Comparison of ENCODE assay signal across 1 cellular context in the genomic region with DNA sequence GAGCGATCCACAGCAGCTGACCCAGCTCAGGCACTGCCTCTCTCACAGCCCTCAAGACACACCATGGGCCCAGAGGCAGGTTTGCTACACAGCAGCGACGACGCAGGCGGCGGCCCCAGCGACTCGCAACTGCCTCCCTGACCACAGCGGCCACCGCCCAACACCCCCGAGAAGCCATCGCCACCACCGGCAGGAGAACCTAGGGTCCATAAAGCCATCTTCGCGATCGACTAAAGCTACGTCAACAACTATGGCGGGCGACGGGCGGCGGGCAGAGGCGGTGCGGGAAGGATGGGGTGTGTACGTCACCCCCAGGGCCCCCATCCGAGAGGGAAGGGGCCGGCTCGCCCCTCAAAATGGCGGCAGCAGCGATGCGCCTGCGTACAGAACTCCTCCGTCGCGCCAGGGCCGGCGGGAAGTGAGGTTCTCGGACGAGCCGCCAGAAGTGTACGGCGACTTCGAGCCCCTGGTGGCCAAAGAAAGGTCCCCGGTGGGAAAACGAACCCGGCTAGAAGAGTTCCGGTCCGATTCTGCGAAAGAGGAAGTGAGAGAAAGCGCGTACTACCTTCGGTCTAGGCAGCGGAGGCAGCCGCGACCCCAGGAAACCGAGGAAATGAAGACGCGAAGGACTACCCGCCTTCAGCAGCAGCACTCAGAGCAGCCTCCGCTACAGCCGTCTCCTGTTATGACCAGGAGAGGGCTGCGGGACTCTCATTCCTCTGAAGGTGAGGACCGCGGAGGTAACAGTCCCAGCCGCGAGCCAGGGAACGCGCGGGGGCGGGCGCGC.
A peak's percentile ranks its signal among the peaks of the same experiment; 100 is the strongest.
TF ChIP-seq lines count a peak whose summit lies in the region.

A gene with protein sequence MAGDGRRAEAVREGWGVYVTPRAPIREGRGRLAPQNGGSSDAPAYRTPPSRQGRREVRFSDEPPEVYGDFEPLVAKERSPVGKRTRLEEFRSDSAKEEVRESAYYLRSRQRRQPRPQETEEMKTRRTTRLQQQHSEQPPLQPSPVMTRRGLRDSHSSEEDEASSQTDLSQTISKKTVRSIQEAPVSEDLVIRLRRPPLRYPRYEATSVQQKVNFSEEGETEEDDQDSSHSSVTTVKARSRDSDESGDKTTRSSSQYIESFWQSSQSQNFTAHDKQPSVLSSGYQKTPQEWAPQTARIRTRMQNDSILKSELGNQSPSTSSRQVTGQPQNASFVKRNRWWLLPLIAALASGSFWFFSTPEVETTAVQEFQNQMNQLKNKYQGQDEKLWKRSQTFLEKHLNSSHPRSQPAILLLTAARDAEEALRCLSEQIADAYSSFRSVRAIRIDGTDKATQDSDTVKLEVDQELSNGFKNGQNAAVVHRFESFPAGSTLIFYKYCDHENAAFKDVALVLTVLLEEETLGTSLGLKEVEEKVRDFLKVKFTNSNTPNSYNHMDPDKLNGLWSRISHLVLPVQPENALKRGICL (plus strand): TSS at position 33 of the 787 bp plus-strand sequence. CDS start 218 bp downstream, at position 251.

TF ChIP-seq in HepG2, 621 proteins besides CTCF, POLR2A, EP300 and RAD21 (continued from another document and continues in another):
- TF ChIP-seq, protein P1, sequence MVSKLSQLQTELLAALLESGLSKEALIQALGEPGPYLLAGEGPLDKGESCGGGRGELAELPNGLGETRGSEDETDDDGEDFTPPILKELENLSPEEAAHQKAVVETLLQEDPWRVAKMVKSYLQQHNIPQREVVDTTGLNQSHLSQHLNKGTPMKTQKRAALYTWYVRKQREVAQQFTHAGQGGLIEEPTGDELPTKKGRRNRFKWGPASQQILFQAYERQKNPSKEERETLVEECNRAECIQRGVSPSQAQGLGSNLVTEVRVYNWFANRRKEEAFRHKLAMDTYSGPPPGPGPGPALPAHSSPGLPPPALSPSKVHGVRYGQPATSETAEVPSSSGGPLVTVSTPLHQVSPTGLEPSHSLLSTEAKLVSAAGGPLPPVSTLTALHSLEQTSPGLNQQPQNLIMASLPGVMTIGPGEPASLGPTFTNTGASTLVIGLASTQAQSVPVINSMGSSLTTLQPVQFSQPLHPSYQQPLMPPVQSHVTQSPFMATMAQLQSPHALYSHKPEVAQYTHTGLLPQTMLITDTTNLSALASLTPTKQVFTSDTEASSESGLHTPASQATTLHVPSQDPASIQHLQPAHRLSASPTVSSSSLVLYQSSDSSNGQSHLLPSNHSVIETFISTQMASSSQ (IDR thresholded peaks at IDR 0.05; ENCODE audit: low read depth): peak; percentile 53; the same call in 1 of the 2 replicates
- TF ChIP-seq, protein P1 (CRISPR knock-in tag; IDR thresholded peaks at IDR 0.05; ENCODE audit: borderline replicate concordance): 0 out of 2 replicates have a peak, but pooled peaks have one; percentile 61
- TF ChIP-seq, protein P2, sequence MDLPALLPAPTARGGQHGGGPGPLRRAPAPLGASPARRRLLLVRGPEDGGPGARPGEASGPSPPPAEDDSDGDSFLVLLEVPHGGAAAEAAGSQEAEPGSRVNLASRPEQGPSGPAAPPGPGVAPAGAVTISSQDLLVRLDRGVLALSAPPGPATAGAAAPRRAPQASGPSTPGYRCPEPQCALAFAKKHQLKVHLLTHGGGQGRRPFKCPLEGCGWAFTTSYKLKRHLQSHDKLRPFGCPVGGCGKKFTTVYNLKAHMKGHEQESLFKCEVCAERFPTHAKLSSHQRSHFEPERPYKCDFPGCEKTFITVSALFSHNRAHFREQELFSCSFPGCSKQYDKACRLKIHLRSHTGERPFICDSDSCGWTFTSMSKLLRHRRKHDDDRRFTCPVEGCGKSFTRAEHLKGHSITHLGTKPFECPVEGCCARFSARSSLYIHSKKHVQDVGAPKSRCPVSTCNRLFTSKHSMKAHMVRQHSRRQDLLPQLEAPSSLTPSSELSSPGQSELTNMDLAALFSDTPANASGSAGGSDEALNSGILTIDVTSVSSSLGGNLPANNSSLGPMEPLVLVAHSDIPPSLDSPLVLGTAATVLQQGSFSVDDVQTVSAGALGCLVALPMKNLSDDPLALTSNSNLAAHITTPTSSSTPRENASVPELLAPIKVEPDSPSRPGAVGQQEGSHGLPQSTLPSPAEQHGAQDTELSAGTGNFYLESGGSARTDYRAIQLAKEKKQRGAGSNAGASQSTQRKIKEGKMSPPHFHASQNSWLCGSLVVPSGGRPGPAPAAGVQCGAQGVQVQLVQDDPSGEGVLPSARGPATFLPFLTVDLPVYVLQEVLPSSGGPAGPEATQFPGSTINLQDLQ (CRISPR knock-in tag; IDR thresholded peaks at IDR 0.05): no peak; the same call in 1 of the 2 replicates
- TF ChIP-seq MATR3 (CRISPR knock-in tag; IDR thresholded peaks at IDR 0.05): no peak
- TF ChIP-seq ZNF367 (CRISPR knock-in tag; IDR thresholded peaks at IDR 0.05; ENCODE audit: borderline replicate concordance): no peak
- TF ChIP-seq SSRP1 (CRISPR knock-in tag; IDR thresholded peaks at IDR 0.05): no peak
- TF ChIP-seq RARA (CRISPR knock-in tag; IDR thresholded peaks at IDR 0.05): peak; percentile 28; the same call in 1 of the 2 replicates
- TF ChIP-seq ELF3 (CRISPR knock-in tag; IDR thresholded peaks at IDR 0.05): peak; percentile 98
- TF ChIP-seq, protein P3, sequence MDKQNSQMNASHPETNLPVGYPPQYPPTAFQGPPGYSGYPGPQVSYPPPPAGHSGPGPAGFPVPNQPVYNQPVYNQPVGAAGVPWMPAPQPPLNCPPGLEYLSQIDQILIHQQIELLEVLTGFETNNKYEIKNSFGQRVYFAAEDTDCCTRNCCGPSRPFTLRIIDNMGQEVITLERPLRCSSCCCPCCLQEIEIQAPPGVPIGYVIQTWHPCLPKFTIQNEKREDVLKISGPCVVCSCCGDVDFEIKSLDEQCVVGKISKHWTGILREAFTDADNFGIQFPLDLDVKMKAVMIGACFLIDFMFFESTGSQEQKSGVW (CRISPR knock-in tag; IDR thresholded peaks at IDR 0.05; ENCODE audit: borderline replicate concordance): no peak
- TF ChIP-seq, protein P4, sequence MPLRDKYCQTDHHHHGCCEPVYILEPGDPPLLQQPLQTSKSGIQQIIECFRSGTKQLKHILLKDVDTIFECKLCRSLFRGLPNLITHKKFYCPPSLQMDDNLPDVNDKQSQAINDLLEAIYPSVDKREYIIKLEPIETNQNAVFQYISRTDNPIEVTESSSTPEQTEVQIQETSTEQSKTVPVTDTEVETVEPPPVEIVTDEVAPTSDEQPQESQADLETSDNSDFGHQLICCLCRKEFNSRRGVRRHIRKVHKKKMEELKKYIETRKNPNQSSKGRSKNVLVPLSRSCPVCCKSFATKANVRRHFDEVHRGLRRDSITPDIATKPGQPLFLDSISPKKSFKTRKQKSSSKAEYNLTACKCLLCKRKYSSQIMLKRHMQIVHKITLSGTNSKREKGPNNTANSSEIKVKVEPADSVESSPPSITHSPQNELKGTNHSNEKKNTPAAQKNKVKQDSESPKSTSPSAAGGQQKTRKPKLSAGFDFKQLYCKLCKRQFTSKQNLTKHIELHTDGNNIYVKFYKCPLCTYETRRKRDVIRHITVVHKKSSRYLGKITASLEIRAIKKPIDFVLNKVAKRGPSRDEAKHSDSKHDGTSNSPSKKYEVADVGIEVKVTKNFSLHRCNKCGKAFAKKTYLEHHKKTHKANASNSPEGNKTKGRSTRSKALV (CRISPR knock-in tag; IDR thresholded peaks at IDR 0.05): peak; percentile 74
- peak; percentile 61 for TF ChIP-seq RXRA (CRISPR knock-in tag; IDR thresholded peaks at IDR 0.05)
- peak; percentile 57 for TF ChIP-seq CBX1 (IDR thresholded peaks at IDR 0.05; ENCODE audit: low read depth)
- TF ChIP-seq, protein P5, sequence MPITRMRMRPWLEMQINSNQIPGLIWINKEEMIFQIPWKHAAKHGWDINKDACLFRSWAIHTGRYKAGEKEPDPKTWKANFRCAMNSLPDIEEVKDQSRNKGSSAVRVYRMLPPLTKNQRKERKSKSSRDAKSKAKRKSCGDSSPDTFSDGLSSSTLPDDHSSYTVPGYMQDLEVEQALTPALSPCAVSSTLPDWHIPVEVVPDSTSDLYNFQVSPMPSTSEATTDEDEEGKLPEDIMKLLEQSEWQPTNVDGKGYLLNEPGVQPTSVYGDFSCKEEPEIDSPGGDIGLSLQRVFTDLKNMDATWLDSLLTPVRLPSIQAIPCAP (CRISPR knock-in tag; IDR thresholded peaks at IDR 0.05; ENCODE audit: low read depth): peak; percentile 55; the same call in 1 of the 2 replicates
- TF ChIP-seq, protein P6, sequence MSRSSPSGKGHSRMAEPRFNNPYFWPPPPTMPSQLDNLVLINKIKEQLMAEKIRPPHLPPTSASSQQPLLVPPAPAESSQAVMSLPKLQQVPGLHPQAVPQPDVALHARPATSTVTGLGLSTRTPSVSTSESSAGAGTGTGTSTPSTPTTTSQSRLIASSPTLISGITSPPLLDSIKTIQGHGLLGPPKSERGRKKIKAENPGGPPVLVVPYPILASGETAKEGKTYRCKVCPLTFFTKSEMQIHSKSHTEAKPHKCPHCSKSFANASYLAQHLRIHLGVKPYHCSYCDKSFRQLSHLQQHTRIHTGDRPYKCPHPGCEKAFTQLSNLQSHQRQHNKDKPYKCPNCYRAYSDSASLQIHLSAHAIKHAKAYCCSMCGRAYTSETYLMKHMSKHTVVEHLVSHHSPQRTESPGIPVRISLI (CRISPR knock-in tag; IDR thresholded peaks at IDR 0.05; ENCODE audit: borderline replicate concordance): 0 out of 2 replicates have a peak, but pooled peaks have one; percentile 6
- TF ChIP-seq, protein P7, sequence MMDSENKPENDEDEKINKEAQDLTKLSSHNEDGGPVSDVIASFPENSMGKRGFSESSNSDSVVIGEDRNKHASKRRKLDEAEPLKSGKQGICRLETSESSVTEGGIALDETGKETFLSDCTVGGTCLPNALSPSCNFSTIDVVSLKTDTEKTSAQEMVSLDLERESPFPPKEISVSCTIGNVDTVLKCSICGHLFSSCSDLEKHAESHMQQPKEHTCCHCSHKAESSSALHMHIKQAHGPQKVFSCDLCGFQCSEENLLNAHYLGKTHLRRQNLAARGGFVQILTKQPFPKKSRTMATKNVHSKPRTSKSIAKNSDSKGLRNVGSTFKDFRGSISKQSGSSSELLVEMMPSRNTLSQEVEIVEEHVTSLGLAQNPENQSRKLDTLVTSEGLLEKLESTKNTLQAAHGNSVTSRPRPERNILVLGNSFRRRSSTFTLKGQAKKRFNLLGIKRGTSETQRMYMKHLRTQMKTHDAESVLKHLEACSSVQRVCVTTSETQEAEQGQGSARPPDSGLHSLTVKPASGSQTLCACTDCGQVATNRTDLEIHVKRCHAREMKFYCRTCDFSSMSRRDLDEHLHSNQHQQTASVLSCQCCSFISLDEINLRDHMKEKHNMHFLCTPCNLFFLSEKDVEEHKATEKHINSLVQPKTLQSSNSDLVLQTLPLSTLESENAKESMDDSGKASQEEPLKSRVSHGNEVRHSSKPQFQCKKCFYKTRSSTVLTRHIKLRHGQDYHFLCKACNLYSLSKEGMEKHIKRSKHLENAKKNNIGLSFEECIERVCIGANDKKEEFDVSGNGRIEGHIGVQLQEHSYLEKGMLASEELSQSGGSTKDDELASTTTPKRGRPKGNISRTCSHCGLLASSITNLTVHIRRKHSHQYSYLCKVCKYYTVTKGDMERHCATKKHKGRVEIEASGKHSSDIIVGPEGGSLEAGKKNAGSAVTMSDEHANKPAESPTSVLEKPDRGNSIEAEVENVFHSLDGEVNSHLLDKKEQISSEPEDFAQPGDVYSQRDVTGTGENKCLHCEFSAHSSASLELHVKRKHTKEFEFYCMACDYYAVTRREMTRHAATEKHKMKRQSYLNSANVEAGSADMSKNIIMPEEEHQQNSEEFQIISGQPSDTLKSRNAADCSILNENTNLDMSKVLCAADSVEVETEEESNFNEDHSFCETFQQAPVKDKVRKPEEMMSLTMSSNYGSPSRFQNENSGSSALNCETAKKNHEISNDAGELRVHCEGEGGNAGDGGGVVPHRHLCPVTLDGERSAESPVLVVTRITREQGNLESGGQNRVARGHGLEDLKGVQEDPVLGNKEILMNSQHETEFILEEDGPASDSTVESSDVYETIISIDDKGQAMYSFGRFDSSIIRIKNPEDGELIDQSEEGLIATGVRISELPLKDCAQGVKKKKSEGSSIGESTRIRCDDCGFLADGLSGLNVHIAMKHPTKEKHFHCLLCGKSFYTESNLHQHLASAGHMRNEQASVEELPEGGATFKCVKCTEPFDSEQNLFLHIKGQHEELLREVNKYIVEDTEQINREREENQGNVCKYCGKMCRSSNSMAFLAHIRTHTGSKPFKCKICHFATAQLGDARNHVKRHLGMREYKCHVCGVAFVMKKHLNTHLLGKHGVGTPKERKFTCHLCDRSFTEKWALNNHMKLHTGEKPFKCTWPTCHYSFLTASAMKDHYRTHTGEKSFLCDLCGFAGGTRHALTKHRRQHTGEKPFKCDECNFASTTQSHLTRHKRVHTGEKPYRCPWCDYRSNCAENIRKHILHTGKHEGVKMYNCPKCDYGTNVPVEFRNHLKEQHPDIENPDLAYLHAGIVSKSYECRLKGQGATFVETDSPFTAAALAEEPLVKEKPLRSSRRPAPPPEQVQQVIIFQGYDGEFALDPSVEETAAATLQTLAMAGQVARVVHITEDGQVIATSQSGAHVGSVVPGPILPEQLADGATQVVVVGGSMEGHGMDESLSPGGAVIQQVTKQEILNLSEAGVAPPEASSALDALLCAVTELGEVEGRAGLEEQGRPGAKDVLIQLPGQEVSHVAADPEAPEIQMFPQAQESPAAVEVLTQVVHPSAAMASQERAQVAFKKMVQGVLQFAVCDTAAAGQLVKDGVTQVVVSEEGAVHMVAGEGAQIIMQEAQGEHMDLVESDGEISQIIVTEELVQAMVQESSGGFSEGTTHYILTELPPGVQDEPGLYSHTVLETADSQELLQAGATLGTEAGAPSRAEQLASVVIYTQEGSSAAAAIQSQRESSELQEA (CRISPR knock-in tag; IDR thresholded peaks at IDR 0.05; ENCODE audit: not compliant biosample characterization): peak; percentile 95
- TF ChIP-seq ZNF644 (CRISPR knock-in tag; IDR thresholded peaks at IDR 0.05; ENCODE audit: low read depth): peak; percentile 69
- TF ChIP-seq KLF12 (CRISPR knock-in tag; IDR thresholded peaks at IDR 0.05; ENCODE audit: borderline replicate concordance): peak; percentile 94
- TF ChIP-seq MED8 (CRISPR knock-in tag; IDR thresholded peaks at IDR 0.05; ENCODE audit: insufficient replicate concordance): peak; percentile 70
